In the genomic region with DNA sequence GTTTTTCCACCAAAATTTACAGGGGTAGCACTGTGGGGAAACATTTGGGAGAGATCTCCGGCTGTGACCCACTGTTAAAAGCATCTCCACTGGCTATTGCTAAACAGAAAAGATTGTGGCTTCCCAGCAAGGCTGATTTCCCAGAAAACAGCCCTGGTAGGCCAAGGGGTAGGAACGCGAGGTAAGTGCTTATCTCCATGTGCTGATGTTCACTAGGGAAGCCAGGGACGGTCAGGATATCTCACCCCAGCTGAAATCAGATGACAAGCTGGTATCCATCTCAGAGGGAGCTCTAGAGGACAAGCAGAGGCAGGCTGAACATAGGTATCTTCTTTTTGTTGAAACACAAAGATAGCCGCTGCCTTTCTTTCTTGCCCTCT, we compare ENCODE assay signal across 21 cellular contexts.
"Had no signal": no experiment of that assay in that cellular context is flagged by ENCODE, and none has a peak within 500 bp of the region (broad histone marks: within the 10 kb centered on the region; RNA-seq: fewer than 3 reads in every experiment).

No MANE protein-coding gene starts in this region.

- H3K27ac ChIP-seq: RWPE1 had no signal

- ATAC-seq: HepG2, Panc1, SK-N-SH treated with all-trans-retinoic acid at 6 μM for 48 hours had no signal

- H3K4me3 ChIP-seq: MG63 had no signal

- H3K36me3 ChIP-seq: MG63 had no signal

- DNase-seq: IMR-90, Karpas-422, KG1, MG63, NCI-H1092, NCI-H1105 treated with DMSO at 0.1 percent for 48 hours, NCI-H1417 treated with DMSO at 0.1 percent for 48 hours, NCI-H146, NCI-H1694 treated with DMSO at 0.1 percent for 48 hours, NCI-H1930, NCI-H2081, NCI-H2171, NCI-H226, NCI-H446, NCI-H510A, NCI-H526, SHP77 had no signal

- H3K9me3 ChIP-seq: MG63 had no signal
